In genomic region chr4:75940692-75941253, GRCh38 we compare ENCODE assay signal across 8 cellular contexts. TPM values are rescaled to one million over a fixed set of nuclear protein-coding genes. Genes with fewer than 3 reads are reported as not detected.
DNase-seq lines count a peak whose midpoint lies in the region; ATAC-seq and TF ChIP-seq lines count a peak whose summit lies in the region.

NAAA (minus strand) TSS chr4:75941013; CDS start chr4:75940949, 64 bp downstream.

- no peak within 1 kb of the TSS for H3K27ac ChIP-seq in adipose tissue (ENCODE audit: low read depth, low read length)
- H3K27ac ChIP-seq in heart right ventricle = peak within 1 kb of the TSS; percentile 46 to 92 (median 76)
- peak within 1 kb of the TSS; percentile 86 for H3K27ac ChIP-seq in psoas muscle
- peak within 1 kb of the TSS; percentile 53 to 72 for H3K27ac ChIP-seq in uterus

- H3K27me3 ChIP-seq in heart right ventricle (no peaks in the 10 kb centered on the region), psoas muscle (ENCODE audit: insufficient read depth in 3 of 3, low read length in 2 of 3) (no peaks in the 10 kb centered on the region), uterus (no peaks in the 10 kb centered on the region)

- TF ChIP-seq CTCF in heart right ventricle (IDR thresholded peaks at IDR 0.05) = peak in 6 of 9 donors; percentile 13 to 69 (median 49)
- TF ChIP-seq CTCF in psoas muscle (IDR thresholded peaks at IDR 0.05) = peak; percentile 55
- TF ChIP-seq CTCF in uterus (IDR thresholded peaks at IDR 0.05) = peak in 2 of 4 experiments; percentile 19 to 60

- ATAC-seq in GM21619 (IDR thresholded peaks at IDR 0.05; ENCODE audit: unreplicated experiment) (peak; percentile 79), heart right ventricle (peak; percentile 78 to 97 (median 92)), psoas muscle (peak; percentile 79 to 95 (median 95))

- H3K9me3 ChIP-seq in heart right ventricle (no peaks in the 10 kb centered on the region), psoas muscle (no peaks in the 10 kb centered on the region), uterus (no peaks in the 10 kb centered on the region)

- TF ChIP-seq POLR2A in uterus (IDR thresholded peaks at IDR 0.05) = peak; percentile 28 to 36

- H3K36me3 ChIP-seq in heart right ventricle (peaks cover 0 to 39% (median 0%) of the 10 kb centered on the region in 9 donors), psoas muscle (ENCODE audit: insufficient read depth in 1 of 2, low read depth in 1 of 2) (peaks cover 0 to 45% of the 10 kb centered on the region in 2 donors), uterus (no peaks in the 10 kb centered on the region)

- H3K4me3 ChIP-seq in heart right ventricle (peak within 1 kb of the TSS; percentile 70 to 98 (median 76)), psoas muscle (peak within 1 kb of the TSS; percentile 96), uterus (peak within 1 kb of the TSS; percentile 59 to 63)

- 0 to 2% (median 0%) methylated on average over 59 to 66 of the region's 66 CpGs for WGBS in adipose tissue, 3 donors
- WGBS in heart right ventricle, 2 donors = 1% methylated on average over 66 of the region's 66 CpGs
- WGBS in psoas muscle, 3 donors = 0 to 1% (median 1%) methylated on average over 56 to 66 of the region's 66 CpGs

- DNase-seq in ELF-1 (ENCODE audit: low read depth, low spot score) (peak; percentile 91), KBM-7 (peak; percentile 91), T follicular helper cell (ENCODE audit: low read depth) (peak; percentile 75), heart right ventricle (peak; percentile 82 to 86), psoas muscle (peak; percentile 65 to 92), uterus (peak; percentile 38 to 69)

- H3K4me1 ChIP-seq in heart right ventricle = peaks cover 0 to 17% (median 10%) of the 10 kb centered on the region in 9 donors
- H3K4me1 ChIP-seq in psoas muscle = no peaks in the 10 kb centered on the region
- no peaks in the 10 kb centered on the region for H3K4me1 ChIP-seq in uterus

- intact Hi-C loops in heart right ventricle (cut with DNase I) = loop anchor here in 1 of 10 donors (10.0 kb wide), 1 partner anchor 136 kb away; no protein-coding TSS in a partner anchor
- intact Hi-C loops in psoas muscle (cut with DNase I) = no loop called here
- intact Hi-C loops in uterus (cut with DNase I; ENCODE audit: low total_unique reads) = no loop called here

- in situ Hi-C loops in KBM-7 (cut with MboI; ENCODE audit: low pct_unique_long_range_greater_than_20kb, low sequenced_read_pairs) = no loop called here

RNA-seq across cellular contexts. Expression of gene NAAA, which starts in this region (rescaled TPM):
- polyA plus RNA-seq in adipose tissue (10 to 100 TPM in 2 of 3 donors, 1 to 10 TPM in 1; 8.0 to 23.8 (median 11.2) TPM), heart right ventricle (1 to 10 TPM; 6.9 to 7.5 TPM), psoas muscle (1 to 10 TPM; 3.5 to 5.2 (median 3.8) TPM)
- total RNA-seq in heart right ventricle (10 to 100 TPM in 9 of 10 donors, 1 to 10 TPM in 1; 6.4 to 27.4 (median 14.5) TPM), psoas muscle (1 to 10 TPM; 3.3 to 9.9 (median 7.8) TPM), uterus (100 to 1,000 TPM in 1 of 4 donors, 10 to 100 TPM in 3; 21.5 to 109 (median 46.1) TPM)
